8 cellular contexts compared by ENCODE assay signal in genomic region chr10:6203331-6204062, GRCh38. TPM values are rescaled to one million over a fixed set of nuclear protein-coding genes. Genes with fewer than 3 reads are reported as not detected.
DNase-seq lines count a peak whose midpoint lies in the region; ATAC-seq and TF ChIP-seq lines count a peak whose summit lies in the region.

No MANE protein-coding gene starts in this region.

- peaks cover 78% of the 10 kb centered on the region for H3K36me3 Mint-ChIP-seq in activated T-helper 17 cell treated with anti-CD3 and anti-CD28 coated beads, Interleukin-2, amount 50 U/mL, for 72 hours (ENCODE audit: low read depth)
- H3K36me3 Mint-ChIP-seq in nephron (ENCODE audit: low read depth): peaks cover 15% of the 10 kb centered on the region

- no peaks in the 10 kb centered on the region for H3K27me3 ChIP-seq in OCI-LY1 (ENCODE audit: insufficient read depth, low read length)
- no peaks in the 10 kb centered on the region for H3K27me3 ChIP-seq in tibial nerve

- H3K27ac Mint-ChIP-seq in activated T-helper 17 cell treated with anti-CD3 and anti-CD28 coated beads, Interleukin-2, amount 50 U/mL, for 72 hours: peak overlapping the region; percentile 86
- peak overlapping the region; percentile 56 to 94 (median 84) for H3K27ac Mint-ChIP-seq in nephron

- H3K27ac ChIP-seq in OCI-LY1 (ENCODE audit: low read depth, low read length, poor library complexity, severe bottlenecking) (peak overlapping the region; percentile 77), tibial nerve (peak overlapping the region; percentile 64 to 95 (median 88))

- peaks cover 26% of the 10 kb centered on the region for H3K4me1 Mint-ChIP-seq in activated T-helper 17 cell treated with anti-CD3 and anti-CD28 coated beads, Interleukin-2, amount 50 U/mL, for 72 hours
- peaks cover 41% of the 10 kb centered on the region for H3K4me1 Mint-ChIP-seq in nephron

- H2AFZ ChIP-seq in OCI-LY1 (ENCODE audit: low read length): no peak overlapping the region

- peak overlapping the region; percentile 93 for H3K4me3 ChIP-seq in OCI-LY1 (ENCODE audit: low read depth, low read length, poor library complexity, severe bottlenecking)
- peak overlapping the region; percentile 77 for H3K4me3 ChIP-seq in fibroblast of pulmonary artery (replicated peaks; ENCODE audit: low read depth, low read length)
- peak overlapping the region; percentile 52 to 83 (median 75) for H3K4me3 ChIP-seq in tibial nerve

- no peaks in the 10 kb centered on the region for H3K9me2 ChIP-seq in OCI-LY1 (ENCODE audit: low read depth, low read length)

- in situ Hi-C loops in ACHN (cut with HindIII; ENCODE audit: low pct_ligation_motif_present, low pct_unique_long_range_greater_than_20kb, low sequenced_read_pairs): no loop called here

- ATAC-seq in GM18511 (IDR thresholded peaks at IDR 0.05; ENCODE audit: unreplicated experiment) (peak; percentile 49), HG03025 (IDR thresholded peaks at IDR 0.05; ENCODE audit: low FRiP score, unreplicated experiment) (peak; percentile 38)
- ATAC-seq in activated T-helper 17 cell treated with anti-CD3 and anti-CD28 coated beads, Interleukin-2, amount 50 U/mL, for 72 hours (replicated peaks): peak; percentile 11

- peak overlapping the region; percentile 98 for H3K4me2 ChIP-seq in OCI-LY1 (ENCODE audit: low read length)

- peaks cover 37% of the 10 kb centered on the region for H3K79me2 ChIP-seq in OCI-LY1 (ENCODE audit: insufficient read depth, low read length)

- H3K27me3 Mint-ChIP-seq in activated T-helper 17 cell treated with anti-CD3 and anti-CD28 coated beads, Interleukin-2, amount 50 U/mL, for 72 hours: no peaks in the 10 kb centered on the region
- no peaks in the 10 kb centered on the region for H3K27me3 Mint-ChIP-seq in nephron (ENCODE audit: low read depth)

- H3K4me1 ChIP-seq in OCI-LY1 (ENCODE audit: insufficient read depth, low read length, severe bottlenecking) (peaks cover 64% of the 10 kb centered on the region), tibial nerve (peaks cover 0 to 60% (median 26%) of the 10 kb centered on the region in 4 donors)

- peak overlapping the region; percentile 93 for H3K9ac ChIP-seq in OCI-LY1 (ENCODE audit: low read length)

- no peaks in the 10 kb centered on the region for H3K9me3 Mint-ChIP-seq in activated T-helper 17 cell treated with anti-CD3 and anti-CD28 coated beads, Interleukin-2, amount 50 U/mL, for 72 hours
- H3K9me3 Mint-ChIP-seq in nephron: no peaks in the 10 kb centered on the region

- peak; percentile 19; the same call in 1 of the 2 replicates for TF ChIP-seq CTCF in OCI-LY1 (IDR thresholded peaks at IDR 0.05; ENCODE audit: low read length)
- TF ChIP-seq CTCF in fibroblast of pulmonary artery (IDR thresholded peaks at IDR 0.05; ENCODE audit: low read length, missing control alignments): no peak
- peak in 1 of 3 experiments; percentile 40 for TF ChIP-seq CTCF in nephron (IDR thresholded peaks at IDR 0.05; ENCODE audit: unreplicated experiment in 3 of 3)
- peak; percentile 15 to 77 (median 69) for TF ChIP-seq CTCF in tibial nerve (IDR thresholded peaks at IDR 0.05)

- peak overlapping the region; percentile 92 for H3K4me3 Mint-ChIP-seq in activated T-helper 17 cell treated with anti-CD3 and anti-CD28 coated beads, Interleukin-2, amount 50 U/mL, for 72 hours
- peak overlapping the region; percentile 94 to 99 (median 97) for H3K4me3 Mint-ChIP-seq in nephron

- no peaks in the 10 kb centered on the region for H3K9me3 ChIP-seq in OCI-LY1 (ENCODE audit: low read length)
- H3K9me3 ChIP-seq in tibial nerve: no peaks in the 10 kb centered on the region

- TF ChIP-seq EP300 in tibial nerve (IDR thresholded peaks at IDR 0.05): no peak

- no peak for TF ChIP-seq POLR2A in tibial nerve (IDR thresholded peaks at IDR 0.05)

- WGBS in tibial nerve, 2 donors: 0 to 1% methylated on average over 41 to 56 of the region's 76 CpGs

- H3F3A ChIP-seq in OCI-LY1 (ENCODE audit: insufficient read depth, low read length): no peaks in the 10 kb centered on the region

- H4K20me1 ChIP-seq in OCI-LY1 (ENCODE audit: insufficient read depth, low read length): no peaks in the 10 kb centered on the region

- DNase-seq in ACHN (peak; percentile 53), fibroblast of pulmonary artery (ENCODE audit: low read depth) (peak; percentile 53), tibial nerve (ENCODE audit: low spot score in 2 of 2) (no peak)

- peaks cover 17% of the 10 kb centered on the region for H3K36me3 ChIP-seq in OCI-LY1 (ENCODE audit: insufficient read depth, low read length)
- H3K36me3 ChIP-seq in tibial nerve: no peaks in the 10 kb centered on the region

RNA-seq across cellular contexts. Expression of gene PFKFB3, which starts 0.8 kb away (rescaled TPM):
- total RNA-seq in activated T-helper 17 cell treated with anti-CD3 and anti-CD28 coated beads, Interleukin-2, amount 50 U/mL, for 72 hours: 100 to 1,000 TPM; 157 to 310 TPM
- 100 to 1,000 TPM in 2 of 4 donors, 10 to 100 TPM in 2; 72.0 to 183 (median 98.7) TPM for total RNA-seq in tibial nerve

Comparison
In these comparisons a context has a peak if more than half of its experiments do, and no peak if none do; other contexts are left out.
1. DNase-seq: peak in ACHN (single experiment) and fibroblast of pulmonary artery (single experiment); none in tibial nerve (0 of 2).
2. Peak in every context shown above with its lines, with median percentiles within 50 percentile points of each other: ATAC-seq and H3K4me3 ChIP-seq.